28 cellular contexts compared by ENCODE assay signal in genomic region chr18:8689431-8689830, GRCh38.
"Had no signal": no experiment of that assay in that cellular context is flagged by ENCODE, and none has a peak within 500 bp of the region (broad histone marks: within the 10 kb centered on the region; RNA-seq: fewer than 3 reads in every experiment).

No MANE protein-coding gene starts in this region.

- H3K4me1 ChIP-seq: left ventricle myocardium inferior, pancreas, psoas muscle, upper lobe of right lung had no signal

- H3K27ac ChIP-seq: esophagus squamous epithelium, left ventricle myocardium inferior, pancreas, psoas muscle, suprapubic skin, tibial artery, upper lobe of right lung had no signal

- H3K4me3 ChIP-seq: esophagus squamous epithelium, left ventricle myocardium inferior, lung, pancreas, psoas muscle, smooth muscle cell, suprapubic skin, tibial artery, upper lobe of right lung had no signal

- H3K4me2 ChIP-seq: smooth muscle cell had no signal

- H3K27me3 ChIP-seq: esophagus squamous epithelium, pancreas, suprapubic skin, tibial artery, upper lobe of right lung had no signal

- FAIRE-seq: astrocyte, pancreas had no signal

- DNase-seq: activated CD4-positive, alpha-beta memory T cell treated with anti-CD3 and anti-CD28 coated beads, Interleukin-2, amount 10 ng/mL, durations not matched to agents 7 days and 5 days; activated CD4-positive, alpha-beta T cell treated with anti-CD3 and anti-CD28 coated beads, Interleukin-2, amount 10 ng/mL, durations not matched to agents 7 days and 5 days; activated CD4-positive, CD25-positive, alpha-beta regulatory T cell treated with anti-CD3 and anti-CD28 coated beads, Interleukin-2, amount 50 U/mL, for 72 hours; activated CD8-positive, alpha-beta memory T cell treated with anti-CD3 and anti-CD28 coated beads, Interleukin-2, amount 50 U/mL, for 48 hours; activated gamma-delta T cell; activated naive CD4-positive, alpha-beta T cell treated with anti-CD3 and anti-CD28 coated beads, Interleukin-2, amount 10 ng/mL, durations not matched to agents 7 days and 5 days; activated naive CD8-positive, alpha-beta T cell treated with anti-CD3 and anti-CD28 coated beads, Interleukin-2, amount 10 ng/mL, durations not matched to agents 7 days and 5 days; activated T-cell treated with anti-CD3 and anti-CD28 coated beads, Interleukin-2, amount 50 U/mL, for 24 hours; amniotic stem cell; central memory CD4-positive, alpha-beta T cell; dermis blood vessel endothelial cell; effector CD4-positive, alpha-beta T cell; esophagus squamous epithelium; foreskin melanocyte; left ventricle myocardium inferior; pancreas; psoas muscle; stimulated activated CD4-positive, alpha-beta T cell treated with anti-CD3 and anti-CD28 coated beads, Interleukin-1b, Interleukin-23, amount 100 ng/mL, for 48 hours; stimulated activated CD4-positive, alpha-beta T cell treated with anti-CD3 and anti-CD28 coated beads, Interleukin-4, amount 100 ng/mL, for 4 hours; stimulated activated naive B cell treated with anti-CD40 and anti-IgM and Interleukin-4, amounts not matched to agents 10 μg/mL and 1 μg/mL and 100 μg/mL, for 72 hours; T-helper 17 cell; T1000; tibial artery; upper lobe of right lung had no signal

- ATAC-seq: pancreas; psoas muscle; stimulated activated naive B cell treated with anti-CD40 and anti-IgM and Interleukin-4, amounts not matched to agents 10 μg/mL and 1 μg/mL and 100 μg/mL, for 72 hours; T-helper 17 cell; upper lobe of right lung had no signal

- H3K36me3 ChIP-seq: esophagus squamous epithelium, left ventricle myocardium inferior, pancreas, suprapubic skin, tibial artery, upper lobe of right lung had no signal

- H3K9me3 ChIP-seq: esophagus squamous epithelium, left ventricle myocardium inferior, pancreas, psoas muscle, suprapubic skin, tibial artery, upper lobe of right lung had no signal
